ENCODE assay signal across 23 cellular contexts in the genomic region with DNA sequence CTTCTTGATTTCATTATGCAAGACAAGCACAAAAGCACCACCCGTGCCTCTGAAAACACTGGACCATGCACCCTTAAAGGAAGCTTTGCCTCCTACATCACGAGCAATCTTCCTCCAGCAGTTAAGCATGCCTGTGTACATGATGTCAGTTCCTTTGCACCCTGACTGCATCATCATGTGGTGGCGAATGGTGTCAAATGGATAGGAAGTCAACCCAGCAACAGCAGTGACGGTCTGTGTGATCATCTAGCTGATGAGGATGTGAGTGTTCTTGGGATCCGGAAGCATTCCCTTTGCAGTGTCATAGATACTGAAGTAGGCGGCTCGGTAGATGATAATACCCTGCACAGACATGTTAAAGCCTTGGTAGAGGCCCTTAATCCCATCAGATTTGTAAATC.
"Had no signal": no experiment of that assay in that cellular context is flagged by ENCODE, and none has a peak within 500 bp of the region (broad histone marks: within the 10 kb centered on the region; RNA-seq: fewer than 3 reads in every experiment).

No MANE protein-coding gene starts in this region.

- H3K27me3 ChIP-seq: MG63 had no signal

- H3K36me3 Mint-ChIP-seq: T-cell had no signal

- FAIRE-seq: HepG2, RCC 7860 had no signal

- H3K4me1 Mint-ChIP-seq: T-cell had no signal

- ATAC-seq: HepG2, T-cell had no signal

- H3K4me3 Mint-ChIP-seq: T-cell had no signal

- DNase-seq: IMR-90, Karpas-422, KG1, MG63, NCI-H1092, NCI-H1105 treated with DMSO at 0.1 percent for 48 hours, NCI-H1417 treated with DMSO at 0.1 percent for 48 hours, NCI-H187, NCI-H2029, NCI-H2081 treated with DMSO at 0.1 percent for 48 hours, NCI-H2171, NCI-H226, NCI-H446, NCI-H510A, NCI-H526, SHP77, SK-N-SH, SW 1271, T-cell had no signal

- H3K27ac Mint-ChIP-seq: T-cell had no signal

- H3K27ac ChIP-seq: HL-60, RWPE1 had no signal

- H3K27me3 Mint-ChIP-seq: T-cell had no signal
